ENCODE assay signal across 1 cellular context in genomic region chr2:218421027-218421426, GRCh38.
TF ChIP-seq lines count a peak whose summit lies in the region.

No MANE protein-coding gene starts in this region.

TF ChIP-seq in K562, 482 proteins besides CTCF, POLR2A, EP300 and RAD21:
- TF ChIP-seq, protein P1, sequence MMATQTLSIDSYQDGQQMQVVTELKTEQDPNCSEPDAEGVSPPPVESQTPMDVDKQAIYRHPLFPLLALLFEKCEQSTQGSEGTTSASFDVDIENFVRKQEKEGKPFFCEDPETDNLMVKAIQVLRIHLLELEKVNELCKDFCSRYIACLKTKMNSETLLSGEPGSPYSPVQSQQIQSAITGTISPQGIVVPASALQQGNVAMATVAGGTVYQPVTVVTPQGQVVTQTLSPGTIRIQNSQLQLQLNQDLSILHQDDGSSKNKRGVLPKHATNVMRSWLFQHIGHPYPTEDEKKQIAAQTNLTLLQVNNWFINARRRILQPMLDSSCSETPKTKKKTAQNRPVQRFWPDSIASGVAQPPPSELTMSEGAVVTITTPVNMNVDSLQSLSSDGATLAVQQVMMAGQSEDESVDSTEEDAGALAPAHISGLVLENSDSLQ (IDR thresholded peaks at IDR 0.05): no peak
- TF ChIP-seq HDGF (IDR thresholded peaks at IDR 0.05): no peak
TF ChIP-seq in K562: peak in this region for 0.
